17 cellular contexts compared by ENCODE assay signal in the genomic region with DNA sequence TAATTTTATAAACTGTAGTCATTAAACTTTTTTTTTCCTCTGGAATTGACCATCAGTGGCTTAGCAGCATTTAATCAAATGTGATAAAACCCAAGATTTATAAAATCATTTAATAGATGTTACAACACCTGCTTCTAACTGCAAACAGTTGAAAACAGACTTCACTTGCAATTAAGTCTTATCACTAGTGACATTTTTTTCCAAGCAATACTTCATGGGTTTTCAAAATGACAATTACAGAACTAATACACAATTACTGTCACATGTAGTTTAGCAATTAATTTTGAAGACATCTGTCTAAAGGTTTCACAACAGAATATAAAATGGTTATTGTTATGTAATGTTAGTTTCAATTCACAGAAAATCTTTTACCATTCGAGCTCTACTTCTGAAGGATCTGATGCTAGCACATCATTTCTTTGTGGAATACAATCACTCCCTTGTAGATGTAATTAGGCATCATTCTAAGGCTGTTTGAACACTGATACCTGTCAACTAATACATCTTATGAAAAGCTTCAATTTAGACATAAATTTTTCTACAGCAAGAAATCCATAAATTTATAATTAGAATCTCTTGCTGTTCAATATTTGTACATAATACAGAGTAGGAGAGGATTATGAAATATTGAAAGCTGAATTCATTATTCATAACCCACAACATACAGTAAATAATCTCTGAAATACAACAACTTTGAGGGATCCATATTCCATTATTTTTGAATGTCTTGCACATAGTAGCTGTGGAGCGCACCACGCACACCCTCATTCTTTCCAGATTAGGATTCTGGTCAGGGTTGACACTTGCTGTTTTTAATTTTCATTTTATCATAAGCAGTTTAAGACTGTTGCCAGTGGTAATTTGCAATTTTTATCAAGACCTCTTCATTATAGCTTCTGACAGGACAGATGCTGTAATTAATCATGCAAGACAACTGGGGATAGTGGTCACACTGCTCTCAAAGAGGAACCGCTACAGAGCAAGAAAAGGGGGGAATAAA.
"Had no signal": no experiment of that assay in that cellular context is flagged by ENCODE, and none has a peak within 500 bp of the region (broad histone marks: within the 10 kb centered on the region; RNA-seq: fewer than 3 reads in every experiment).

No MANE protein-coding gene starts in this region.

- H3K36me3 Mint-ChIP-seq: activated CD8-positive, alpha-beta memory T cell treated with anti-CD3 and anti-CD28 coated beads, Interleukin-2, amount 10 ng/mL, durations not matched to agents 7 days and 5 days; activated naive CD8-positive, alpha-beta T cell; immature natural killer cell had no signal

- H3K9me3 ChIP-seq: prostate gland had no signal

- H3K27ac ChIP-seq: gastroesophageal sphincter, prostate gland, skin epidermis, tibial artery had no signal

- H3K4me3 ChIP-seq: gastroesophageal sphincter, prostate gland, skin epidermis, tibial artery had no signal

- H3K4me1 ChIP-seq: gastroesophageal sphincter, prostate gland, tibial artery had no signal

- H3K4me1 Mint-ChIP-seq: activated CD4-positive, alpha-beta memory T cell treated with anti-CD3 and anti-CD28 coated beads, Interleukin-2, amount 10 ng/mL, durations not matched to agents 7 days and 5 days; activated CD8-positive, alpha-beta memory T cell treated with anti-CD3 and anti-CD28 coated beads, Interleukin-2, amount 10 ng/mL, durations not matched to agents 7 days and 5 days; immature natural killer cell; nephron progenitor cell had no signal

- ATAC-seq: activated CD8-positive, alpha-beta memory T cell treated with anti-CD3 and anti-CD28 coated beads, Interleukin-2, amount 10 ng/mL, durations not matched to agents 7 days and 5 days; esophagus mucosa; gastroesophageal sphincter; left ventricle myocardium superior; right cardiac atrium; stimulated activated naive CD8-positive, alpha-beta T cell treated with anti-CD3 and anti-CD28 coated beads, Interleukin-15, Interleukin-2, amounts not matched to agents 100 U/mL and 50 U/mL, for 24 hours had no signal

- H3K36me3 ChIP-seq: gastroesophageal sphincter, prostate gland, tibial artery had no signal

- DNase-seq: activated CD4-positive, alpha-beta memory T cell treated with anti-CD3 and anti-CD28 coated beads, Interleukin-2, amount 10 ng/mL, durations not matched to agents 7 days and 5 days; activated CD4-positive, alpha-beta T cell treated with anti-CD3 and anti-CD28 coated beads for 48 hours; activated CD4-positive, CD25-positive, alpha-beta regulatory T cell; activated CD8-positive, alpha-beta memory T cell treated with anti-CD3 and anti-CD28 coated beads, Interleukin-2, amount 10 ng/mL, durations not matched to agents 7 days and 5 days; effector CD4-positive, alpha-beta T cell; immature natural killer cell; left ventricle myocardium superior; nephron progenitor cell; right cardiac atrium; stimulated activated naive CD8-positive, alpha-beta T cell treated with anti-CD3 and anti-CD28 coated beads, Interleukin-15, Interleukin-2, amounts not matched to agents 100 U/mL and 50 U/mL, for 24 hours; substantia nigra; tibial artery had no signal

- H3K27ac Mint-ChIP-seq: activated CD4-positive, alpha-beta memory T cell treated with anti-CD3 and anti-CD28 coated beads, Interleukin-2, amount 10 ng/mL, durations not matched to agents 7 days and 5 days; activated CD8-positive, alpha-beta memory T cell treated with anti-CD3 and anti-CD28 coated beads, Interleukin-2, amount 10 ng/mL, durations not matched to agents 7 days and 5 days; activated naive CD8-positive, alpha-beta T cell; immature natural killer cell; nephron progenitor cell had no signal

- H3K4me3 Mint-ChIP-seq: activated CD4-positive, alpha-beta memory T cell treated with anti-CD3 and anti-CD28 coated beads, Interleukin-2, amount 10 ng/mL, durations not matched to agents 7 days and 5 days; activated CD8-positive, alpha-beta memory T cell treated with anti-CD3 and anti-CD28 coated beads, Interleukin-2, amount 10 ng/mL, durations not matched to agents 7 days and 5 days; activated naive CD8-positive, alpha-beta T cell; immature natural killer cell; nephron progenitor cell had no signal

- H3K27me3 Mint-ChIP-seq: activated CD4-positive, alpha-beta memory T cell treated with anti-CD3 and anti-CD28 coated beads, Interleukin-2, amount 10 ng/mL, durations not matched to agents 7 days and 5 days; activated CD8-positive, alpha-beta memory T cell treated with anti-CD3 and anti-CD28 coated beads, Interleukin-2, amount 10 ng/mL, durations not matched to agents 7 days and 5 days; activated naive CD8-positive, alpha-beta T cell had no signal

- H3K27me3 ChIP-seq: gastroesophageal sphincter, tibial artery had no signal
